ENCODE assay signal across 1 cellular context in genomic region chr2:238439093-238439849, GRCh38.
TF ChIP-seq lines count a peak whose summit lies in the region.

No MANE protein-coding gene starts in this region.

TF ChIP-seq in A549, 52 proteins besides CTCF, POLR2A, EP300 and RAD21 (continued from another document):
- TF ChIP-seq CHD2 (IDR thresholded peaks at IDR 0.05; ENCODE audit: low read length, partially characterized antibody) = no peak
- TF ChIP-seq FOXS1 (CRISPR knock-in tag; IDR thresholded peaks at IDR 0.05) = no peak
- TF ChIP-seq FOSL2 (IDR thresholded peaks at IDR 0.05) = peak; percentile 87
- peak; percentile 82 for TF ChIP-seq FOSL2 (CRISPR knock-in tag; IDR thresholded peaks at IDR 0.05)
- no peak for TF ChIP-seq TFCP2L1 (CRISPR knock-in tag; IDR thresholded peaks at IDR 0.05)
- TF ChIP-seq ATOH8 (CRISPR knock-in tag; IDR thresholded peaks at IDR 0.05; ENCODE audit: low read depth) = no peak
- TF ChIP-seq PHF8 (IDR thresholded peaks at IDR 0.05; ENCODE audit: borderline replicate concordance, low read depth) = no peak
- no peak for TF ChIP-seq HOXA7 (CRISPR knock-in tag; IDR thresholded peaks at IDR 0.05)
- TF ChIP-seq ELK1 (IDR thresholded peaks at IDR 0.05; ENCODE audit: low read depth, low read length) = no peak
- TF ChIP-seq MAX (IDR thresholded peaks at IDR 0.05) = peak; percentile 84
- TF ChIP-seq MAFK (IDR thresholded peaks at IDR 0.05; ENCODE audit: partially characterized antibody) = no peak
- TF ChIP-seq ZC3H11A (IDR thresholded peaks at IDR 0.05) = no peak
- no peak for TF ChIP-seq FOSB (CRISPR knock-in tag; IDR thresholded peaks at IDR 0.05)
- no peak for TF ChIP-seq ESRRA (IDR thresholded peaks at IDR 0.05; ENCODE audit: borderline replicate concordance, low read length)
- peak; percentile 30; the same call in 2 of the 3 replicates for TF ChIP-seq SMC3 (IDR thresholded peaks at IDR 0.05)
- TF ChIP-seq JUNB (IDR thresholded peaks at IDR 0.05) = peak; percentile 87
- TF ChIP-seq CBX2 (IDR thresholded peaks at IDR 0.05; ENCODE audit: borderline replicate concordance, low read depth) = no peak
- TF ChIP-seq RFX5 (IDR thresholded peaks at IDR 0.05) = no peak
- TF ChIP-seq HOXB13 (CRISPR knock-in tag; IDR thresholded peaks at IDR 0.05; ENCODE audit: low read depth) = no peak
- TF ChIP-seq CBX8 (IDR thresholded peaks at IDR 0.05) = no peak
- no peak for TF ChIP-seq ZNF302 (CRISPR knock-in tag; IDR thresholded peaks at IDR 0.05)
- no peak for TF ChIP-seq RARB (CRISPR knock-in tag; IDR thresholded peaks at IDR 0.05)
- no peak for TF ChIP-seq POLR2AphosphoS2 (conservative IDR thresholded peaks at IDR 0.05; ENCODE audit: low read length)
- no peak for TF ChIP-seq REST (IDR thresholded peaks at IDR 0.05)
- no peak for TF ChIP-seq RCOR1 (IDR thresholded peaks at IDR 0.05; ENCODE audit: low read depth, low read length)
- no peak for TF ChIP-seq EHF (CRISPR knock-in tag; IDR thresholded peaks at IDR 0.05)
- 0 out of 2 replicates have a peak, but pooled peaks have one; percentile 47 for TF ChIP-seq PBX3 (IDR thresholded peaks at IDR 0.05)
- TF ChIP-seq BCL3 (IDR thresholded peaks at IDR 0.05) = peak; percentile 37; the same call in 1 of the 3 replicates
- TF ChIP-seq TP53 (CRISPR knock-in tag; IDR thresholded peaks at IDR 0.05) = no peak
- no peak for TF ChIP-seq SREBF2 (IDR thresholded peaks at IDR 0.05)
- TF ChIP-seq KDM1A (IDR thresholded peaks at IDR 0.05; ENCODE audit: low read depth) = no peak
- TF ChIP-seq USF2 (IDR thresholded peaks at IDR 0.05) = no peak
- TF ChIP-seq CEBPB (IDR thresholded peaks at IDR 0.05) = peak; percentile 42 to 81; a peak in 2 of 4 replicates
- no peak for TF ChIP-seq CHD4 (IDR thresholded peaks at IDR 0.05; ENCODE audit: borderline replicate concordance)
- TF ChIP-seq HOXB5 (CRISPR knock-in tag; IDR thresholded peaks at IDR 0.05) = no peak
- no peak for TF ChIP-seq HDAC2 (IDR thresholded peaks at IDR 0.05)
- TF ChIP-seq NR3C1 (IDR thresholded peaks at IDR 0.05) = no peak
- no peak for TF ChIP-seq MYC (IDR thresholded peaks at IDR 0.05; ENCODE audit: borderline replicate concordance, low read length)
- no peak for TF ChIP-seq KDM5A (IDR thresholded peaks at IDR 0.05)
- TF ChIP-seq BHLHE40 (IDR thresholded peaks at IDR 0.05; ENCODE audit: low read depth, low read length) = no peak
